In genomic region chr2:12674644-12675328, GRCh38 we compare ENCODE assay signal across 15 cellular contexts.
"Had no signal": no experiment of that assay in that cellular context is flagged by ENCODE, and none has a peak within 500 bp of the region (broad histone marks: within the 10 kb centered on the region; RNA-seq: fewer than 3 reads in every experiment).

No MANE protein-coding gene starts in this region.

- H3K36me3 ChIP-seq: brain microvascular endothelial cell, colonic mucosa, gastroesophageal sphincter, prostate gland, transverse colon had no signal

- DNase-seq: activated CD4-positive, alpha-beta T cell treated with anti-CD3 and anti-CD28 coated beads for 48 hours; activated CD4-positive, CD25-positive, alpha-beta regulatory T cell; activated CD8-positive, alpha-beta T cell treated with anti-CD3 and anti-CD28 coated beads for 36 hours; activated naive CD4-positive, alpha-beta T cell; activated T-cell treated with anti-CD3 and anti-CD28 coated beads, Interleukin-2, amount 50 U/mL, for 1 hour; colonic mucosa; occipital lobe; T-helper 1 cell; T-helper 9 cell; transverse colon had no signal

- H3K4me3 ChIP-seq: colonic mucosa, gastroesophageal sphincter, prostate gland, transverse colon had no signal

- H3K27ac ChIP-seq: brain microvascular endothelial cell, colonic mucosa, gastroesophageal sphincter, prostate gland, transverse colon had no signal

- H3K4me1 ChIP-seq: colonic mucosa, gastroesophageal sphincter, prostate gland, transverse colon had no signal

- H3K9me3 ChIP-seq: colonic mucosa, gastroesophageal sphincter, prostate gland, transverse colon had no signal

- H3K27me3 ChIP-seq: brain microvascular endothelial cell, colonic mucosa, gastroesophageal sphincter, transverse colon had no signal

- ATAC-seq: activated CD8-positive, alpha-beta T cell treated with anti-CD3 and anti-CD28 coated beads for 36 hours; activated T-helper 17 cell treated with anti-CD3 and anti-CD28 coated beads, Interleukin-2, amount 50 U/mL, for 72 hours; gastroesophageal sphincter; sciatic nerve had no signal
